8 cellular contexts compared by ENCODE assay signal in the genomic region with DNA sequence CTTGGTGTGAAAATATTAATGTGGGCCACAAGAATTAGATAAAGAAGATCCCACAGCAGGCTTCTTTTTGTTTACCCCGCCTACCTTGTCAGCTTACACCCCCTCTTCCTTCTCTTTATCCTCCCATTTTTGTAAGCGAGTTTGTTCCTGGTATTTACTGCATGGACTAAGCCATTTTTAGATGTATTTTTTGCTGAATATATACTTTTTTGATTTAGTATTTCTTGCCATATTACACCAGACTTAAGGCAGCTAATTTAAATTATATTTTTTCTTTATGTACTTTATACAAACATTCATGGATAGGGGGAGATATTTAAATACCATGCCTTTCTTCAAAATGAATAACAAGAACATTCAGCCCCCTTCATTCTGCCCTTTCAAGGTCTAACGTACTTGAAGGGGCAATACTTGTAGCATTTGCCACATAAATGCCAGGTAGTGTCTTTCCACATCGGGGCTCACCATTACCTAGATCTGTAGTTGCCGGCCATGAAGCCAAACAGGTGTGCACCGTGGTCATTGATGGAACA.
DNase-seq lines count a peak whose midpoint lies in the region; ATAC-seq and TF ChIP-seq lines count a peak whose summit lies in the region.

No MANE protein-coding gene starts in this region.

- intact Hi-C loops in breast epithelium (cut with DNase I; ENCODE audit: low total_unique reads), result loop anchor here (10.0 kb wide), 1 partner anchor 91 kb away; no protein-coding TSS in a partner anchor
- intact Hi-C loops in mucosa of descending colon (cut with DNase I, micrococcal nuclease), result loop anchor here in 1 of 2 donors (10.0 kb wide), 1 partner anchor 91 kb away; no protein-coding TSS in a partner anchor

- peaks cover 20% of the 10 kb centered on the region for H3K4me1 ChIP-seq in ACC112 (ENCODE audit: control insufficient read depth, insufficient read depth, low read length, unreplicated experiment)
- no peaks in the 10 kb centered on the region for H3K4me1 ChIP-seq in breast epithelium
- peaks cover 12% of the 10 kb centered on the region for H3K4me1 ChIP-seq in mucosa of descending colon (ENCODE audit: low read depth)

- DNase-seq in breast epithelium (ENCODE audit: low spot score in 2 of 2) (no peak), mucosa of descending colon (no peak), T1000 (lab: John Stamatoyannopoulos, UW) (no peak)
- no peak for DNase-seq in activated CD4-positive, CD25-positive, alpha-beta regulatory T cell treated with anti-CD3 and anti-CD28 coated beads, Interleukin-2, amount 50 U/mL, for 72 hours

- H3K27ac ChIP-seq in ACC112 (ENCODE audit: low read depth, low read length) (no peak overlapping the region), breast epithelium (peak overlapping the region; percentile 92 to 94)

- peaks cover 24% of the 10 kb centered on the region for H3K79me2 ChIP-seq in ACC112 (ENCODE audit: control insufficient read depth, insufficient read depth, low read length, unreplicated experiment)

- ATAC-seq in HG03280 (IDR thresholded peaks at IDR 0.05; ENCODE audit: unreplicated experiment) (peak; percentile 15), mucosa of descending colon (no peak), GM19324 (IDR thresholded peaks at IDR 0.05; ENCODE audit: low FRiP score, unreplicated experiment) (no peak), GM21717 (IDR thresholded peaks at IDR 0.05; ENCODE audit: unreplicated experiment) (no peak)

- H3K9me3 ChIP-seq in breast epithelium (no peaks in the 10 kb centered on the region), mucosa of descending colon (no peaks in the 10 kb centered on the region)

- TF ChIP-seq POLR2A in breast epithelium (IDR thresholded peaks at IDR 0.05), result no peak

- H2AFZ ChIP-seq in ACC112 (ENCODE audit: low read length, unreplicated experiment), result peak overlapping the region; percentile 94

- H3K4me3 ChIP-seq in ACC112 (ENCODE audit: low read depth, low read length) (peak overlapping the region; percentile 80), breast epithelium (peak overlapping the region; percentile 60 to 75 (median 72)), mucosa of descending colon (peak overlapping the region; percentile 47)

- H3K36me3 ChIP-seq in ACC112 (ENCODE audit: insufficient read depth, low read length) (no peaks in the 10 kb centered on the region), breast epithelium (no peaks in the 10 kb centered on the region), mucosa of descending colon (ENCODE audit: low read depth) (no peaks in the 10 kb centered on the region)

- TF ChIP-seq CTCF in breast epithelium (IDR thresholded peaks at IDR 0.05) (no peak), mucosa of descending colon (IDR thresholded peaks at IDR 0.05) (no peak)

- no peaks in the 10 kb centered on the region for H3K27me3 ChIP-seq in ACC112 (ENCODE audit: insufficient read depth, low read length)
- no peaks in the 10 kb centered on the region for H3K27me3 ChIP-seq in breast epithelium
